In genomic region chr1:155424091-155424490, GRCh38 we compare ENCODE assay signal across 22 cellular contexts.
"Had no signal": no experiment of that assay in that cellular context is flagged by ENCODE, and none has a peak within 500 bp of the region (broad histone marks: within the 10 kb centered on the region; RNA-seq: fewer than 3 reads in every experiment).

No MANE protein-coding gene starts in this region.

- DNase-seq: activated CD4-positive, alpha-beta T cell treated with anti-CD3 and anti-CD28 coated beads for 36 hours; activated CD4-positive, alpha-beta T cell treated with anti-CD3 and anti-CD28 coated beads, Interleukin-2, amount 50 U/mL, for 4 hours; activated CD4-positive, CD25-positive, alpha-beta regulatory T cell; activated naive CD4-positive, alpha-beta T cell treated with anti-CD3 and anti-CD28 coated beads, Interleukin-2, amount 10 ng/mL, durations not matched to agents 7 days and 5 days; activated T-cell treated with anti-CD3 and anti-CD28 coated beads, Interleukin-2, amount 50 U/mL, for 1 hour; amniotic stem cell; caudate nucleus; endodermal cell; gastrocnemius medialis; glutamatergic neuron; islet precursor cell; left ventricle myocardium inferior; ovary; right lobe of liver; stimulated activated CD4-positive, alpha-beta T cell treated with anti-CD3 and anti-CD28 coated beads, Interleukin-2, amount 100 ng/mL, for 48 hours; stimulated activated naive CD8-positive, alpha-beta T cell treated with anti-CD3 and anti-CD28 coated beads, Interleukin-15, Interleukin-2, amounts not matched to agents 100 U/mL and 50 U/mL, for 24 hours; testis; transverse colon had no signal

- H3K36me3 ChIP-seq: gastrocnemius medialis, ovary, right lobe of liver had no signal

- H3K9me3 ChIP-seq: gastrocnemius medialis, ovary, right lobe of liver, testis, transverse colon had no signal

- H3K27me3 ChIP-seq: gastrocnemius medialis, ovary, right lobe of liver, testis, transverse colon had no signal

- H3K27ac Mint-ChIP-seq: activated CD4-positive, alpha-beta T cell treated with anti-CD3 and anti-CD28 coated beads for 36 hours; activated naive CD4-positive, alpha-beta T cell treated with anti-CD3 and anti-CD28 coated beads, Interleukin-2, amount 10 ng/mL, durations not matched to agents 7 days and 5 days; activated T-helper 1 cell treated with anti-CD3 and anti-CD28 coated beads, Interleukin-12 subunit alpha, Interleukin-12 subunit beta, Interleukin-2, Interleukin-4 antibody, amounts not matched to agents 30 ng/mL and 10 ng/mL and 1 ng/mL, durations not matched to agents 14 hours and 24 hours and 36 hours; dendritic cell treated with granulocyte-macrophage colony-stimulating factor and Interleukin-4, amounts not matched to agents 40 ng/mL and 50 ng/mL, for 4 days; endodermal cell; nephron; progenitor cell of endocrine pancreas had no signal

- H3K4me1 Mint-ChIP-seq: activated naive CD4-positive, alpha-beta T cell treated with anti-CD3 and anti-CD28 coated beads, Interleukin-2, amount 10 ng/mL, durations not matched to agents 7 days and 5 days; endodermal cell; nephron had no signal

- H3K4me1 ChIP-seq: gastrocnemius medialis, right lobe of liver, testis, transverse colon had no signal

- H3K27ac ChIP-seq: gastrocnemius medialis, left ventricle myocardium inferior, ovary, right lobe of liver, testis, transverse colon had no signal

- H3K4me3 Mint-ChIP-seq: activated CD4-positive, alpha-beta T cell treated with anti-CD3 and anti-CD28 coated beads for 36 hours; activated naive CD4-positive, alpha-beta T cell treated with anti-CD3 and anti-CD28 coated beads, Interleukin-2, amount 10 ng/mL, durations not matched to agents 7 days and 5 days; activated T-helper 1 cell treated with anti-CD3 and anti-CD28 coated beads, Interleukin-12 subunit alpha, Interleukin-12 subunit beta, Interleukin-2, Interleukin-4 antibody, amounts not matched to agents 30 ng/mL and 10 ng/mL and 1 ng/mL, durations not matched to agents 14 hours and 24 hours and 36 hours; dendritic cell treated with granulocyte-macrophage colony-stimulating factor and Interleukin-4, amounts not matched to agents 40 ng/mL and 50 ng/mL, for 4 days; endodermal cell; nephron had no signal

- H3K27me3 Mint-ChIP-seq: activated CD4-positive, alpha-beta T cell treated with anti-CD3 and anti-CD28 coated beads for 36 hours; activated naive CD4-positive, alpha-beta T cell treated with anti-CD3 and anti-CD28 coated beads, Interleukin-2, amount 10 ng/mL, durations not matched to agents 7 days and 5 days; dendritic cell treated with granulocyte-macrophage colony-stimulating factor and Interleukin-4, amounts not matched to agents 40 ng/mL and 50 ng/mL, for 4 days; progenitor cell of endocrine pancreas had no signal

- H3K4me3 ChIP-seq: gastrocnemius medialis, left ventricle myocardium inferior, ovary, right lobe of liver, testis, transverse colon had no signal

- H3K9me3 Mint-ChIP-seq: activated naive CD4-positive, alpha-beta T cell treated with anti-CD3 and anti-CD28 coated beads, Interleukin-2, amount 10 ng/mL, durations not matched to agents 7 days and 5 days; activated T-helper 1 cell treated with anti-CD3 and anti-CD28 coated beads, Interleukin-12 subunit alpha, Interleukin-12 subunit beta, Interleukin-2, Interleukin-4 antibody, amounts not matched to agents 30 ng/mL and 10 ng/mL and 1 ng/mL, durations not matched to agents 14 hours and 24 hours and 36 hours; dendritic cell treated with granulocyte-macrophage colony-stimulating factor and Interleukin-4, amounts not matched to agents 40 ng/mL and 50 ng/mL, for 4 days; nephron had no signal
